Comparison of ENCODE assay signal across 23 cellular contexts in genomic region chr4:165507381-165507780, GRCh38.
DNase-seq lines count a peak whose midpoint lies in the region; ATAC-seq, FAIRE-seq and TF ChIP-seq lines count a peak whose summit lies in the region.
"Had no signal": no experiment of that assay in that cellular context is flagged by ENCODE, and none has a peak within 500 bp of the region (broad histone marks: within the 10 kb centered on the region; RNA-seq: fewer than 3 reads in every experiment).

No MANE protein-coding gene starts in this region.

- H3K27me3 ChIP-seq in HepG2 (ENCODE audit: control insufficient read depth in 1 of 2, insufficient read depth in 2 of 2, low read length in 2 of 2) (no peaks in the 10 kb centered on the region), right lobe of liver (no peaks in the 10 kb centered on the region), smooth muscle cell (ENCODE audit: low read depth) (peaks cover 36% of the 10 kb centered on the region)
- H3K27me3 ChIP-seq: BLaER1 treated with 17β-estradiol and CSF1 and Interleukin-3, amounts not matched to agents 10 nM and 100 nM; MG63 had no signal

- peaks cover 5% of the 10 kb centered on the region for H3K4me1 Mint-ChIP-seq in memory B cell

- DNase-seq in HepG2 (ENCODE audit: low spot score) (no peak), right lobe of liver (no peak), memory B cell (ENCODE audit: low spot score in 2 of 2) (no peak), smooth muscle cell (lab: John Stamatoyannopoulos, UW; ENCODE audit: unreplicated experiment) (no peak), GM13976 (ENCODE audit: low spot score) (no peak), Right ventricle myocardium inferior (ENCODE audit: missing footprints) (no peak), H54 (ENCODE audit: insufficient read length, low spot score) (no peak)
- DNase-seq: 8988T; Caco-2; CD4-positive, alpha-beta memory T cell; DMS 273 treated with DMSO at 0.1 percent for 48 hours; DMS79 treated with DMSO at 0.1 percent for 48 hours; GOT3; Kasumi-1; NCI-H1417 treated with DMSO at 0.1 percent for 48 hours; NCI-H187; NCI-H446; NCI-H526 treated with DMSO at 0.1 percent for 48 hours; SHP77 treated with DMSO at 0.1 percent for 48 hours had no signal

- TF ChIP-seq RAD21 in HepG2 (CRISPR knock-in tag; IDR thresholded peaks at IDR 0.05): no peak

- H3K79me2 ChIP-seq in HepG2 (ENCODE audit: insufficient read depth, low read length) (no peaks in the 10 kb centered on the region), smooth muscle cell (ENCODE audit: low read depth) (no peaks in the 10 kb centered on the region)

- H2AFZ ChIP-seq in HepG2 (ENCODE audit: low read length) (no peak overlapping the region), smooth muscle cell (ENCODE audit: low read depth) (no peak overlapping the region)

- H3K36me3 ChIP-seq in HepG2 (replicated peaks in 1 of 2; ENCODE audit: control insufficient read depth in 1 of 2, insufficient read depth in 2 of 2, low read length in 2 of 2) (no peaks in the 10 kb centered on the region), right lobe of liver (no peaks in the 10 kb centered on the region), smooth muscle cell (ENCODE audit: low read depth) (no peaks in the 10 kb centered on the region)
- H3K36me3 ChIP-seq: BLaER1 treated with 17β-estradiol and CSF1 and Interleukin-3, amounts not matched to agents 10 nM and 100 nM; MG63 had no signal

- in situ Hi-C loops in HepG2 (cut with HindIII; ENCODE audit: extremely low pct_ligation_motif_present, low pct_unique_long_range_greater_than_20kb) (no loop called here), GM13976 (cut with MboI; ENCODE audit: low sequenced_read_pairs, unreplicated experiment) (no loop called here)

- H3K27ac ChIP-seq in HepG2 (ENCODE audit: extremely low read length, insufficient read depth, low read length): no peak overlapping the region
- no peak overlapping the region for H3K27ac ChIP-seq in right lobe of liver
- no peak overlapping the region for H3K27ac ChIP-seq in smooth muscle cell (ENCODE audit: low read depth)
- H3K27ac ChIP-seq: BLaER1 treated with 17β-estradiol and CSF1 and Interleukin-3, amounts not matched to agents 10 nM and 100 nM; SK-N-MC had no signal

- POLR2A ChIA-PET in HepG2 (lab: Yijun Ruan, JAX): no interaction called here

- TF ChIP-seq EP300 in HepG2 (IDR thresholded peaks at IDR 0.05; ENCODE audit: low read depth in 2 of 2, low read length in 2 of 2): no peak
- no peak for TF ChIP-seq EP300 in HepG2 (CRISPR knock-in tag; IDR thresholded peaks at IDR 0.05; ENCODE audit: borderline replicate concordance)

- peaks cover 53% of the 10 kb centered on the region for H3K4me1 ChIP-seq in HepG2 (ENCODE audit: insufficient read depth, low read length)
- peaks cover 0 to 7% (median 3%) of the 10 kb centered on the region in 4 donors for H3K4me1 ChIP-seq in right lobe of liver
- H3K4me1 ChIP-seq in smooth muscle cell (ENCODE audit: low read depth): peaks cover 11% of the 10 kb centered on the region
- H3K4me1 ChIP-seq: BLaER1 treated with 17β-estradiol and CSF1 and Interleukin-3, amounts not matched to agents 10 nM and 100 nM had no signal

- no peaks in the 10 kb centered on the region for H3K36me3 Mint-ChIP-seq in memory B cell
- H3K36me3 Mint-ChIP-seq: CD4-positive, alpha-beta memory T cell had no signal

- H3F3A ChIP-seq in smooth muscle cell (ENCODE audit: low read depth): peaks cover 14% of the 10 kb centered on the region

- BruUV-seq in HepG2 (replicated peaks; lab: Mats Ljungman, UMichigan): no TSS peak

- H3K9me3 ChIP-seq in HepG2 (ENCODE audit: low read length): no peaks in the 10 kb centered on the region
- no peaks in the 10 kb centered on the region for H3K9me3 ChIP-seq in right lobe of liver
- H3K9me3 ChIP-seq in smooth muscle cell (replicated peaks; ENCODE audit: low read depth): no peaks in the 10 kb centered on the region
- H3K9me3 ChIP-seq: BLaER1 treated with 17β-estradiol and CSF1 and Interleukin-3, amounts not matched to agents 10 nM and 100 nM; Caco-2; MG63 had no signal

- WGBS in HepG2 (ENCODE audit: low lambda C conversion rate): 87% methylated on average over 9 of the region's 9 CpGs
- 89% methylated on average over 8 of the region's 9 CpGs for WGBS in right lobe of liver (ENCODE audit: insufficient coverage, low coverage, low lambda C conversion rate, missing lambda C conversion rate)
- 94% methylated on average over 9 of the region's 9 CpGs for WGBS in smooth muscle cell (ENCODE audit: low lambda C conversion rate)

- no peak for TF ChIP-seq POLR2A in HepG2 (IDR thresholded peaks at IDR 0.05; ENCODE audit: insufficient read depth in 1 of 2, low read depth in 2 of 2, low read length in 2 of 2)
- TF ChIP-seq POLR2A in right lobe of liver (IDR thresholded peaks at IDR 0.05): no peak
- TF ChIP-seq POLR2A in H54 (IDR thresholded peaks at IDR 0.05; ENCODE audit: low read depth, low read length): no peak

- FAIRE-seq in HepG2 (lab: Jason Lieb, UNC) (no peak), H54 (lab: Jason Lieb, UNC) (no peak)

- TF ChIP-seq CTCF in HepG2 (CRISPR knock-in tag; IDR thresholded peaks at IDR 0.05): no peak
- no peak for TF ChIP-seq CTCF in right lobe of liver (IDR thresholded peaks at IDR 0.05)
- TF ChIP-seq CTCF in smooth muscle cell (IDR thresholded peaks at IDR 0.05; ENCODE audit: borderline replicate concordance, insufficient read depth, poor library complexity, severe bottlenecking): no peak
- no peak for TF ChIP-seq CTCF in GM13976 (IDR thresholded peaks at IDR 0.05; ENCODE audit: borderline replicate concordance, control extremely low read depth, extremely low read depth, insufficient read depth, missing control alignments)

- H3K4me3 Mint-ChIP-seq in memory B cell: peak overlapping the region; percentile 4
- H3K4me3 Mint-ChIP-seq: CD4-positive, alpha-beta memory T cell had no signal

- H3K9ac ChIP-seq in HepG2 (ENCODE audit: insufficient read depth, low read depth, low read length): no peak overlapping the region
- no peak overlapping the region for H3K9ac ChIP-seq in smooth muscle cell (ENCODE audit: low read depth)
- H3K9ac ChIP-seq: BLaER1 treated with 17β-estradiol and CSF1 and Interleukin-3, amounts not matched to agents 10 nM and 100 nM had no signal

- peaks cover 4% of the 10 kb centered on the region for H3K27me3 Mint-ChIP-seq in memory B cell

- H3K4me3 ChIP-seq in HepG2 (replicated peaks in 1 of 3; ENCODE audit: insufficient read depth in 1 of 3, low read depth in 2 of 3, low read length in 3 of 3) (no peak overlapping the region), right lobe of liver (no peak overlapping the region), smooth muscle cell (no peak overlapping the region)
- H3K4me3 ChIP-seq: BLaER1 treated with 17β-estradiol and CSF1 and Interleukin-3, amounts not matched to agents 10 nM and 100 nM; MG63; SK-N-MC had no signal

- no peaks in the 10 kb centered on the region for H4K20me1 ChIP-seq in HepG2 (ENCODE audit: insufficient read depth, low read length)
- H4K20me1 ChIP-seq in smooth muscle cell (ENCODE audit: low read depth): peaks cover 3% of the 10 kb centered on the region
- H4K20me1 ChIP-seq: BLaER1 treated with 17β-estradiol and CSF1 and Interleukin-3, amounts not matched to agents 10 nM and 100 nM had no signal

- no peak overlapping the region for H3K27ac Mint-ChIP-seq in memory B cell
- H3K27ac Mint-ChIP-seq: CD4-positive, alpha-beta memory T cell had no signal

- intact Hi-C loops in HepG2 (cut with micrococcal nuclease; ENCODE audit: unreplicated experiment): no loop called here
- intact Hi-C loops in right lobe of liver (cut with DNase I): no loop called here
- intact Hi-C loops in Right ventricle myocardium inferior (cut with DNase I): no loop called here

- ATAC-seq in HepG2: no peak
- no peak for ATAC-seq in right lobe of liver
- ATAC-seq in memory B cell (ENCODE audit: low read depth): no peak
- no peak for ATAC-seq in Right ventricle myocardium inferior
- ATAC-seq: HCT116 had no signal

- peak overlapping the region; percentile 20 for H3K4me2 ChIP-seq in HepG2 (ENCODE audit: low read depth, low read length)
- peak overlapping the region; percentile 67 for H3K4me2 ChIP-seq in smooth muscle cell
- H3K4me2 ChIP-seq: BLaER1 treated with 17β-estradiol and CSF1 and Interleukin-3, amounts not matched to agents 10 nM and 100 nM had no signal

- no peaks in the 10 kb centered on the region for H3K9me3 Mint-ChIP-seq in memory B cell
- H3K9me3 Mint-ChIP-seq: CD4-positive, alpha-beta memory T cell had no signal

- CTCF ChIA-PET in HepG2 (lab: Yijun Ruan, JAX; ENCODE audit: low intra/inter-chr PET ratio, low total read pairs): no interaction called here

TF ChIP-seq in HepG2, 621 proteins besides CTCF, POLR2A, EP300 and RAD21 (continues in another document):
- TF ChIP-seq TRAFD1 (CRISPR knock-in tag; IDR thresholded peaks at IDR 0.05; ENCODE audit: borderline replicate concordance) (no peak), STAG1 (CRISPR knock-in tag; IDR thresholded peaks at IDR 0.05) (no peak), NFYC (CRISPR knock-in tag; IDR thresholded peaks at IDR 0.05) (no peak), ZNF44 (CRISPR knock-in tag; IDR thresholded peaks at IDR 0.05) (no peak), KAT8 (CRISPR knock-in tag; IDR thresholded peaks at IDR 0.05) (no peak), ZNF18 (CRISPR knock-in tag; IDR thresholded peaks at IDR 0.05; ENCODE audit: insufficient replicate concordance) (no peak), TBP (CRISPR knock-in tag; IDR thresholded peaks at IDR 0.05) (no peak)
